In the genomic region with DNA sequence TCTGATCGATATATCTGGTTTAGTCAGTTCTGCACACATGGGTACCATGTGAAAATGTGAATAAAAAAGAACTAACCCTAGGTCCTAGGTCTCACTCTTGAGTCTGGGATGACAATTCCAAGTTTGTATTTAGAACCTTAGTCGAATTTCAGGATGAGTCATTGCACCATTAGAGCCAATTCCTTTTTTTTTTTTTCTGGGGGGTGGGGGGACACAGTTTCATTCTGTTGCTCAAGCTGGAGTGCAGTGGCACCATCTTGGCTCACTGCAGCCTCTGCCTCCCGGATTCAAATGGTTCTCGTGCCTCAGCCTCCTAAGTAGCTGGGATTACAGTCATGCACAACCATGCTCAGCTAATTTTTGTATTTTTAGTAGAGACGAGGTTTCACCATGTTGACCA, we compare ENCODE assay signal across 1 cellular context.
A peak's percentile ranks its signal among the peaks of the same experiment; 100 is the strongest.
TF ChIP-seq lines count a peak whose summit lies in the region.

No MANE protein-coding gene starts in this region.

TF ChIP-seq in HepG2, 621 proteins besides CTCF, POLR2A, EP300 and RAD21:
- TF ChIP-seq ESRRA (CRISPR knock-in tag; IDR thresholded peaks at IDR 0.05; ENCODE audit: low read depth) (no peak), ZNF766 (CRISPR knock-in tag; IDR thresholded peaks at IDR 0.05; ENCODE audit: borderline replicate concordance) (no peak), SAP130 (CRISPR knock-in tag; IDR thresholded peaks at IDR 0.05; ENCODE audit: low read depth) (no peak)
- TF ChIP-seq, protein P1, sequence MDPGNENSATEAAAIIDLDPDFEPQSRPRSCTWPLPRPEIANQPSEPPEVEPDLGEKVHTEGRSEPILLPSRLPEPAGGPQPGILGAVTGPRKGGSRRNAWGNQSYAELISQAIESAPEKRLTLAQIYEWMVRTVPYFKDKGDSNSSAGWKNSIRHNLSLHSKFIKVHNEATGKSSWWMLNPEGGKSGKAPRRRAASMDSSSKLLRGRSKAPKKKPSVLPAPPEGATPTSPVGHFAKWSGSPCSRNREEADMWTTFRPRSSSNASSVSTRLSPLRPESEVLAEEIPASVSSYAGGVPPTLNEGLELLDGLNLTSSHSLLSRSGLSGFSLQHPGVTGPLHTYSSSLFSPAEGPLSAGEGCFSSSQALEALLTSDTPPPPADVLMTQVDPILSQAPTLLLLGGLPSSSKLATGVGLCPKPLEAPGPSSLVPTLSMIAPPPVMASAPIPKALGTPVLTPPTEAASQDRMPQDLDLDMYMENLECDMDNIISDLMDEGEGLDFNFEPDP (CRISPR knock-in tag; conservative IDR thresholded peaks at IDR 0.05), result 0 out of 2 replicates have a peak, but pooled peaks have one; percentile 27
